Comparison of ENCODE assay signal across 14 cellular contexts in genomic region chr11:3952715-3953114, GRCh38.
DNase-seq lines count a peak whose midpoint lies in the region; ATAC-seq and TF ChIP-seq lines count a peak whose summit lies in the region.
"Had no signal": no experiment of that assay in that cellular context is flagged by ENCODE, and none has a peak within 500 bp of the region (broad histone marks: within the 10 kb centered on the region; RNA-seq: fewer than 3 reads in every experiment).

No MANE protein-coding gene starts in this region.

- no peak overlapping the region for H4K8ac ChIP-seq in mesendoderm (ENCODE audit: low read depth, low read length)

- ATAC-seq in naive thymus-derived CD4-positive, alpha-beta T cell: no peak
- ATAC-seq: body of pancreas had no signal

- H2BK15ac ChIP-seq in mesendoderm (replicated peaks; ENCODE audit: low read depth): no peak overlapping the region

- H3K9me3 Mint-ChIP-seq in activated CD4-positive, alpha-beta T cell treated with anti-CD3 and anti-CD28 coated beads, Interleukin-2, amount 10 ng/mL, durations not matched to agents 24 days and 14 days: no peaks in the 10 kb centered on the region
- no peaks in the 10 kb centered on the region for H3K9me3 Mint-ChIP-seq in activated T-helper 2 cell treated with anti-CD3 and anti-CD28 coated beads, Interferon-gamma antibody, Interleukin-2, Interleukin-4, amounts not matched to agents 10 μg/mL and 5 μg/mL and 100 μg/mL, durations not matched to agents 14 hours and 24 hours and 36 hours
- peaks cover 0 to 7% (median 0%) of the 10 kb centered on the region in 11 donors for H3K9me3 Mint-ChIP-seq in naive thymus-derived CD4-positive, alpha-beta T cell
- no peaks in the 10 kb centered on the region for H3K9me3 Mint-ChIP-seq in Caco-2 (ENCODE audit: unreplicated experiment)

- no peaks in the 10 kb centered on the region for H3K79me1 ChIP-seq in mesendoderm (ENCODE audit: low read length)

- no peaks in the 10 kb centered on the region for H3K36me3 ChIP-seq in HEK293 (ENCODE audit: control insufficient read depth in 2 of 2, insufficient read depth in 1 of 2, low read length in 2 of 2)
- no peaks in the 10 kb centered on the region for H3K36me3 ChIP-seq in naive thymus-derived CD4-positive, alpha-beta T cell (ENCODE audit: control insufficient read depth in 2 of 3, insufficient read depth in 3 of 3, low read length in 3 of 3)
- no peaks in the 10 kb centered on the region for H3K36me3 ChIP-seq in Caco-2 (ENCODE audit: control insufficient read depth, insufficient read depth, low read length)
- H3K36me3 ChIP-seq in mesendoderm (ENCODE audit: control insufficient read depth, insufficient read depth, low read length): no peaks in the 10 kb centered on the region

- POLR2A ChIA-PET in HEK293 (lab: Yijun Ruan, JAX): no interaction called here
- POLR2A ChIA-PET in naive thymus-derived CD4-positive, alpha-beta T cell (lab: Charles Lee): interaction anchor here (0.6 to 6.5 kb wide), 7 partner anchors 8 to 98 kb away, joined by 3 to 40 read pairs (median 3); partner anchors contain the start of gene STIM1
- POLR2A ChIA-PET in Caco-2 (lab: Charles Lee): no interaction called here

- H3K27me3 Mint-ChIP-seq in activated CD4-positive, alpha-beta T cell treated with anti-CD3 and anti-CD28 coated beads, Interleukin-2, amount 10 ng/mL, durations not matched to agents 24 days and 14 days: no peaks in the 10 kb centered on the region
- H3K27me3 Mint-ChIP-seq in activated T-helper 2 cell treated with anti-CD3 and anti-CD28 coated beads, Interferon-gamma antibody, Interleukin-2, Interleukin-4, amounts not matched to agents 10 μg/mL and 5 μg/mL and 100 μg/mL, durations not matched to agents 14 hours and 24 hours and 36 hours (ENCODE audit: low read depth): no peaks in the 10 kb centered on the region
- H3K27me3 Mint-ChIP-seq in naive thymus-derived CD4-positive, alpha-beta T cell: no peaks in the 10 kb centered on the region
- no peaks in the 10 kb centered on the region for H3K27me3 Mint-ChIP-seq in Caco-2 (ENCODE audit: insufficient read depth, unreplicated experiment)

- H3K4me2 ChIP-seq in mesendoderm (ENCODE audit: low read length): no peak overlapping the region

- no peak overlapping the region for H3K4me3 ChIP-seq in HEK293 (ENCODE audit: low read depth, low read length)
- no peak overlapping the region for H3K4me3 ChIP-seq in naive thymus-derived CD4-positive, alpha-beta T cell (ENCODE audit: low read length)
- H3K4me3 ChIP-seq in Caco-2 (ENCODE audit: low read depth, low read length): no peak overlapping the region
- H3K4me3 ChIP-seq in mesendoderm (ENCODE audit: low read length): no peak overlapping the region
- H3K4me3 ChIP-seq: body of pancreas, coronary artery had no signal

- peaks cover 21% of the 10 kb centered on the region for H3K36me3 Mint-ChIP-seq in activated CD4-positive, alpha-beta T cell treated with anti-CD3 and anti-CD28 coated beads, Interleukin-2, amount 10 ng/mL, durations not matched to agents 24 days and 14 days (ENCODE audit: low read depth)
- H3K36me3 Mint-ChIP-seq in activated T-helper 2 cell treated with anti-CD3 and anti-CD28 coated beads, Interferon-gamma antibody, Interleukin-2, Interleukin-4, amounts not matched to agents 10 μg/mL and 5 μg/mL and 100 μg/mL, durations not matched to agents 14 hours and 24 hours and 36 hours (ENCODE audit: low read depth): peaks cover 26% of the 10 kb centered on the region
- H3K36me3 Mint-ChIP-seq in naive thymus-derived CD4-positive, alpha-beta T cell: peaks cover 4 to 47% (median 15%) of the 10 kb centered on the region in 5 donors
- H3K36me3 Mint-ChIP-seq in Caco-2 (ENCODE audit: insufficient read depth, unreplicated experiment): peaks cover 4% of the 10 kb centered on the region

- no peak overlapping the region for H3K23ac ChIP-seq in mesendoderm (ENCODE audit: low read length)

- H3K4me1 ChIP-seq in HEK293 (ENCODE audit: control insufficient read depth, insufficient read depth, low read length) (no peaks in the 10 kb centered on the region), Caco-2 (no peaks in the 10 kb centered on the region), mesendoderm (ENCODE audit: control insufficient read depth, low read depth, low read length) (peaks cover 3% of the 10 kb centered on the region)
- peaks cover 75 to 79% of the 10 kb centered on the region in 2 donors for H3K4me1 ChIP-seq in naive thymus-derived CD4-positive, alpha-beta T cell (ENCODE audit: control insufficient read depth in 2 of 2, insufficient read depth in 2 of 2, low read length in 2 of 2)

- no peak overlapping the region for H3K9ac ChIP-seq in mesendoderm (ENCODE audit: low read length)

- peaks cover 79% of the 10 kb centered on the region for H3K4me1 Mint-ChIP-seq in activated CD4-positive, alpha-beta T cell treated with anti-CD3 and anti-CD28 coated beads, Interleukin-2, amount 10 ng/mL, durations not matched to agents 24 days and 14 days
- H3K4me1 Mint-ChIP-seq in activated T-helper 2 cell treated with anti-CD3 and anti-CD28 coated beads, Interferon-gamma antibody, Interleukin-2, Interleukin-4, amounts not matched to agents 10 μg/mL and 5 μg/mL and 100 μg/mL, durations not matched to agents 14 hours and 24 hours and 36 hours (ENCODE audit: low read depth): peaks cover 83% of the 10 kb centered on the region
- H3K4me1 Mint-ChIP-seq in naive thymus-derived CD4-positive, alpha-beta T cell: peaks cover 73 to 96% (median 93%) of the 10 kb centered on the region in 7 donors
- H3K4me1 Mint-ChIP-seq in Caco-2 (ENCODE audit: low read depth, unreplicated experiment): peaks cover 6% of the 10 kb centered on the region

- H4K5ac ChIP-seq in mesendoderm (ENCODE audit: low read length): no peak overlapping the region

- H2BK5ac ChIP-seq in mesendoderm (ENCODE audit: low read length): no peak overlapping the region

- intact Hi-C loops in activated CD4-positive, alpha-beta T cell treated with anti-CD3 and anti-CD28 coated beads, Interleukin-2, amount 10 ng/mL, durations not matched to agents 24 days and 14 days (cut with micrococcal nuclease): no loop called here
- intact Hi-C loops in activated T-helper 2 cell treated with anti-CD3 and anti-CD28 coated beads, Interferon-gamma antibody, Interleukin-2, Interleukin-4, amounts not matched to agents 10 μg/mL and 5 μg/mL and 100 μg/mL, durations not matched to agents 14 hours and 24 hours and 36 hours (cut with micrococcal nuclease): loop anchor here (5.0 kb wide), 1 partner anchor 120 kb away; no protein-coding TSS in a partner anchor
- intact Hi-C loops in naive thymus-derived CD4-positive, alpha-beta T cell (cut with micrococcal nuclease): no loop called here
- intact Hi-C loops in Caco-2 (cut with micrococcal nuclease; ENCODE audit: unreplicated experiment): loop anchor here (10.0 kb wide), 1 partner anchor 122 kb away; no protein-coding TSS in a partner anchor

- no peak for TF ChIP-seq CTCF in HEK293 (tag by site-specific recombination; IDR thresholded peaks at IDR 0.05)
- TF ChIP-seq CTCF in Caco-2 (IDR thresholded peaks at IDR 0.05; ENCODE audit: insufficient read depth in 1 of 2, low read depth in 1 of 2, low read length in 1 of 2, severe bottlenecking in 1 of 2, unreplicated experiment in 1 of 2): no peak

- peak; percentile 62 for DNase-seq in activated CD4-positive, alpha-beta T cell treated with anti-CD3 and anti-CD28 coated beads, Interleukin-2, amount 10 ng/mL, durations not matched to agents 24 days and 14 days
- DNase-seq in activated CD4-positive, alpha-beta T cell treated with anti-CD3 and anti-CD28 coated beads, Interleukin-2, amount 50 U/mL, for 1 hour: no peak
- DNase-seq in activated T-helper 2 cell treated with anti-CD3 and anti-CD28 coated beads, Interferon-gamma antibody, Interleukin-2, Interleukin-4, amounts not matched to agents 10 μg/mL and 5 μg/mL and 100 μg/mL, durations not matched to agents 14 hours and 24 hours and 36 hours (ENCODE audit: low spot score): no peak
- no peak for DNase-seq in naive thymus-derived CD4-positive, alpha-beta T cell
- DNase-seq in Caco-2 (no peak), 8988T (no peak), mesendoderm (no peak)
- DNase-seq: body of pancreas, NCI-H2081, NCI-H524, nucleus accumbens, SIG-M5 had no signal

- H3K4ac ChIP-seq in mesendoderm (ENCODE audit: low read depth, low read length): no peak overlapping the region

- peak overlapping the region; percentile 31 for H3K4me3 Mint-ChIP-seq in activated CD4-positive, alpha-beta T cell treated with anti-CD3 and anti-CD28 coated beads, Interleukin-2, amount 10 ng/mL, durations not matched to agents 24 days and 14 days
- no peak overlapping the region for H3K4me3 Mint-ChIP-seq in activated T-helper 2 cell treated with anti-CD3 and anti-CD28 coated beads, Interferon-gamma antibody, Interleukin-2, Interleukin-4, amounts not matched to agents 10 μg/mL and 5 μg/mL and 100 μg/mL, durations not matched to agents 14 hours and 24 hours and 36 hours (ENCODE audit: low read depth)
- H3K4me3 Mint-ChIP-seq in naive thymus-derived CD4-positive, alpha-beta T cell: peak overlapping the region; percentile 6 to 77 (median 52)
- no peak overlapping the region for H3K4me3 Mint-ChIP-seq in Caco-2 (ENCODE audit: unreplicated experiment)

- no peak overlapping the region for H2AK5ac ChIP-seq in mesendoderm (ENCODE audit: low read length)

- CTCF ChIA-PET in HEK293 (lab: Yijun Ruan, JAX): no interaction called here
- CTCF ChIA-PET in naive thymus-derived CD4-positive, alpha-beta T cell (lab: Charles Lee): interaction anchor here (1.3 kb wide), 1 partner anchor 10 kb away, joined by 3 read pairs; no protein-coding TSS in a partner anchor
- CTCF ChIA-PET in Caco-2 (lab: Charles Lee): interaction anchor here (0.6 kb wide), 1 partner anchor 112 kb away, joined by 3 read pairs; the partner anchor contains the start of gene RHOG

- H3K9me3 ChIP-seq in HEK293 (ENCODE audit: control insufficient read depth, insufficient read depth, low read depth, low read length): no peaks in the 10 kb centered on the region
- H3K9me3 ChIP-seq in naive thymus-derived CD4-positive, alpha-beta T cell (ENCODE audit: control insufficient read depth in 2 of 3, low read length in 3 of 3): no peaks in the 10 kb centered on the region
- H3K9me3 ChIP-seq in Caco-2: no peaks in the 10 kb centered on the region
- H3K9me3 ChIP-seq: body of pancreas had no signal

- H3K27ac Mint-ChIP-seq in activated CD4-positive, alpha-beta T cell treated with anti-CD3 and anti-CD28 coated beads, Interleukin-2, amount 10 ng/mL, durations not matched to agents 24 days and 14 days: peak overlapping the region; percentile 88
- peak overlapping the region; percentile 77 for H3K27ac Mint-ChIP-seq in activated T-helper 2 cell treated with anti-CD3 and anti-CD28 coated beads, Interferon-gamma antibody, Interleukin-2, Interleukin-4, amounts not matched to agents 10 μg/mL and 5 μg/mL and 100 μg/mL, durations not matched to agents 14 hours and 24 hours and 36 hours
- peak overlapping the region; percentile 91 to 99 (median 94) for H3K27ac Mint-ChIP-seq in naive thymus-derived CD4-positive, alpha-beta T cell
- no peak overlapping the region for H3K27ac Mint-ChIP-seq in Caco-2 (ENCODE audit: unreplicated experiment)

- H3K27me3 ChIP-seq in naive thymus-derived CD4-positive, alpha-beta T cell (ENCODE audit: control insufficient read depth in 2 of 2, insufficient read depth in 2 of 2, low read length in 2 of 2): no peaks in the 10 kb centered on the region
- H3K27me3 ChIP-seq in Caco-2 (replicated peaks; ENCODE audit: control insufficient read depth, insufficient read depth, low read length): no peaks in the 10 kb centered on the region
- no peaks in the 10 kb centered on the region for H3K27me3 ChIP-seq in mesendoderm (ENCODE audit: insufficient read depth, low read length, poor library complexity)
- H3K27me3 ChIP-seq: body of pancreas had no signal

- no peak overlapping the region for H3K56ac ChIP-seq in mesendoderm (ENCODE audit: low read length)

- BruUV-seq in Caco-2 (replicated peaks; lab: Mats Ljungman, UMichigan): no TSS peak

- H3K27ac ChIP-seq in HEK293 (ENCODE audit: extremely low read depth, low read depth, low read length) (no peak overlapping the region), mesendoderm (ENCODE audit: low read depth, low read length) (no peak overlapping the region)
- H3K27ac ChIP-seq in naive thymus-derived CD4-positive, alpha-beta T cell (ENCODE audit: low read depth, low read length): peak overlapping the region; percentile 41
- H3K27ac ChIP-seq: body of pancreas, coronary artery had no signal

- no peak overlapping the region for H3K18ac ChIP-seq in mesendoderm (ENCODE audit: low read length)

- no peak overlapping the region for H2BK120ac ChIP-seq in mesendoderm (ENCODE audit: low read depth, low read length)

- H3K79me2 ChIP-seq in mesendoderm (ENCODE audit: control insufficient read depth, insufficient read depth, low read length): no peaks in the 10 kb centered on the region

Comparison
In these comparisons a context has a peak if more than half of its experiments do, and no peak if none do; other contexts are left out.
1. H3K4me3 Mint-ChIP-seq: peak in activated CD4-positive, alpha-beta T cell treated with anti-CD3 and anti-CD28 coated beads, Interleukin-2, amount 10 ng/mL, durations not matched to agents 24 days and 14 days (single experiment) and naive thymus-derived CD4-positive, alpha-beta T cell (10 of 10); none in activated T-helper 2 cell treated with anti-CD3 and anti-CD28 coated beads, Interferon-gamma antibody, Interleukin-2, Interleukin-4, amounts not matched to agents 10 μg/mL and 5 μg/mL and 100 μg/mL, durations not matched to agents 14 hours and 24 hours and 36 hours (single experiment) and Caco-2 (single experiment).
2. intact Hi-C loops: an anchor here in activated T-helper 2 cell treated with anti-CD3 and anti-CD28 coated beads, Interferon-gamma antibody, Interleukin-2, Interleukin-4, amounts not matched to agents 10 μg/mL and 5 μg/mL and 100 μg/mL, durations not matched to agents 14 hours and 24 hours and 36 hours (5.0 kb wide) and Caco-2 (10.0 kb wide); none called in activated CD4-positive, alpha-beta T cell treated with anti-CD3 and anti-CD28 coated beads, Interleukin-2, amount 10 ng/mL, durations not matched to agents 24 days and 14 days and naive thymus-derived CD4-positive, alpha-beta T cell.